In genomic region chr4:3406021-3406420, GRCh38 we compare ENCODE assay signal across 24 cellular contexts. TPM values are rescaled to one million over a fixed set of nuclear protein-coding genes. Genes with fewer than 3 reads are reported as not detected.
DNase-seq lines count a peak whose midpoint lies in the region; ATAC-seq, FAIRE-seq and TF ChIP-seq lines count a peak whose summit lies in the region.
"Had no signal": no experiment of that assay in that cellular context is flagged by ENCODE, and none has a peak within 500 bp of the region (broad histone marks: within the 10 kb centered on the region; RNA-seq: fewer than 3 reads in every experiment).

No MANE protein-coding gene starts in this region.

- H3K4me3 Mint-ChIP-seq in chondrocyte (ENCODE audit: unreplicated experiment): no peak overlapping the region
- H3K4me3 Mint-ChIP-seq: HFFc6, IgD-negative memory B cell had no signal

- no peak overlapping the region for H2AFZ ChIP-seq in neural cell (ENCODE audit: low read depth, low read length)

- peaks cover 0 to 51% (median 26%) of the 10 kb centered on the region in 4 donors for H3K4me1 ChIP-seq in tibial artery
- H3K4me1 ChIP-seq in kidney (ENCODE audit: control insufficient read depth in 1 of 2, insufficient read depth in 1 of 2, low read depth in 1 of 2, low read length in 2 of 2): no peaks in the 10 kb centered on the region

- H3K4me3 ChIP-seq in neural cell (ENCODE audit: low read length): no peak overlapping the region
- H3K4me3 ChIP-seq in tibial artery: no peak overlapping the region
- H3K4me3 ChIP-seq in kidney (ENCODE audit: low read length in 2 of 2): no peak overlapping the region
- H3K4me3 ChIP-seq: SJSA1 had no signal

- TF ChIP-seq RAD21 in neural cell (conservative IDR thresholded peaks at IDR 0.05): no peak

- H3K9me3 Mint-ChIP-seq in chondrocyte (ENCODE audit: low read depth): peaks cover 8% of the 10 kb centered on the region

- intact Hi-C loops in tibial artery (cut with DNase I; ENCODE audit: low total_unique reads): loop anchor here (5.0 kb wide), 1 partner anchor 76 kb away; no protein-coding TSS in a partner anchor
- intact Hi-C loops in kidney (cut with DNase I): no loop called here

- H3K27ac ChIP-seq in neural cell (ENCODE audit: low read length): peak overlapping the region; percentile 67
- peak overlapping the region; percentile 81 to 93 for H3K27ac ChIP-seq in tibial artery
- H3K27ac ChIP-seq in kidney (ENCODE audit: low read depth in 2 of 2, low read length in 2 of 2): no peak overlapping the region
- H3K27ac ChIP-seq: 22Rv1, C4-2B, HL-60, SJSA1 had no signal

- H3K27ac Mint-ChIP-seq in chondrocyte (ENCODE audit: unreplicated experiment): no peak overlapping the region
- H3K27ac Mint-ChIP-seq: HFFc6, IgD-negative memory B cell had no signal

- H3K9me3 ChIP-seq in neural cell (ENCODE audit: low read length) (no peaks in the 10 kb centered on the region), tibial artery (peaks cover 0 to 6% (median 0%) of the 10 kb centered on the region in 3 donors), kidney (ENCODE audit: control insufficient read depth in 1 of 2, low read length in 2 of 2) (no peaks in the 10 kb centered on the region)
- H3K9me3 ChIP-seq: SJSA1 had no signal

- peak; percentile 13 for DNase-seq in activated effector memory CD4-positive, alpha-beta T cell treated with anti-CD3 and anti-CD28 coated beads, Interleukin-2, amount 50 U/mL, for 16 hours
- DNase-seq in activated effector memory CD4-positive, alpha-beta T cell treated with Interleukin-2 at 50 U/mL for 16 hours: no peak
- DNase-seq in chondrocyte (ENCODE audit: low spot score) (peak; percentile 68), tibial artery (peak in 1 of 2 donors; percentile 69), kidney (no peak)
- DNase-seq in activated CD4-positive, alpha-beta T cell treated with anti-CD3 and anti-CD28 coated beads, Interleukin-2, amount 50 U/mL, for 48 hours: no peak
- DNase-seq: AML-193, HFFc6, Karpas-422, NCI-H1417 treated with DMSO at 0.1 percent for 48 hours, NCI-H187 treated with DMSO at 0.1 percent for 48 hours, NCI-H226, NCI-H524, PC-3, RPMI8226 had no signal

- no peaks in the 10 kb centered on the region for H4K20me1 ChIP-seq in neural cell (ENCODE audit: insufficient read depth)

- H3K79me2 ChIP-seq in neural cell (replicated peaks; ENCODE audit: insufficient read depth, low read length): no peaks in the 10 kb centered on the region

- no peak overlapping the region for H3K4me2 ChIP-seq in neural cell (ENCODE audit: low read length)

- H3K36me3 ChIP-seq in neural cell (ENCODE audit: insufficient read depth, low read length) (no peaks in the 10 kb centered on the region), tibial artery (no peaks in the 10 kb centered on the region), kidney (ENCODE audit: control insufficient read depth in 1 of 2, insufficient read depth in 2 of 2, low read length in 2 of 2) (no peaks in the 10 kb centered on the region)

- no peak for TF ChIP-seq CTCF in chondrocyte (IDR thresholded peaks at IDR 0.05)
- TF ChIP-seq CTCF in neural cell (IDR thresholded peaks at IDR 0.05; ENCODE audit: poor library complexity, severe bottlenecking): no peak
- TF ChIP-seq CTCF in tibial artery (IDR thresholded peaks at IDR 0.05): no peak
- TF ChIP-seq CTCF in kidney (IDR thresholded peaks at IDR 0.05; ENCODE audit: borderline replicate concordance, extremely low read depth, insufficient read depth): no peak

- no peaks in the 10 kb centered on the region for H3K27me3 Mint-ChIP-seq in chondrocyte (ENCODE audit: low read depth)
- H3K27me3 Mint-ChIP-seq: IgD-negative memory B cell had no signal

- H3K9me2 ChIP-seq in neural cell (ENCODE audit: insufficient read depth, low read length): no peaks in the 10 kb centered on the region

- peaks cover 21% of the 10 kb centered on the region for H3K4me1 Mint-ChIP-seq in chondrocyte (ENCODE audit: low read depth)
- H3K4me1 Mint-ChIP-seq: IgD-negative memory B cell had no signal

- no peak for FAIRE-seq in kidney (lab: Jason Lieb, UNC)
- FAIRE-seq: G401.6 had no signal

- no peaks in the 10 kb centered on the region for H3F3A ChIP-seq in neural cell (ENCODE audit: insufficient read depth, low read length, poor library complexity, severe bottlenecking)

- peak overlapping the region; percentile 21 for H3K9ac ChIP-seq in neural cell (ENCODE audit: low read length)
- no peak overlapping the region for H3K9ac ChIP-seq in kidney (ENCODE audit: low read length in 2 of 2)

- TF ChIP-seq EP300 in neural cell (conservative IDR thresholded peaks at IDR 0.05; ENCODE audit: poor library complexity, severe bottlenecking): no peak

- peaks cover 4% of the 10 kb centered on the region for H3K36me3 Mint-ChIP-seq in chondrocyte (ENCODE audit: low read depth)

- no peak for ATAC-seq in HG02938 (IDR thresholded peaks at IDR 0.05; ENCODE audit: unreplicated experiment)
- ATAC-seq: PC-3 had no signal

- no peaks in the 10 kb centered on the region for H3K27me3 ChIP-seq in neural cell (ENCODE audit: insufficient read depth, low read depth, low read length)
- H3K27me3 ChIP-seq in tibial artery: no peaks in the 10 kb centered on the region
- H3K27me3 ChIP-seq: SJSA1 had no signal

TF ChIP-seq in neural cell, 6 proteins besides CTCF, POLR2A, EP300 and RAD21:
- TF ChIP-seq SMC3 (conservative IDR thresholded peaks at IDR 0.05; ENCODE audit: poor library complexity): no peak
- TF ChIP-seq POLR2AphosphoS5 (IDR thresholded peaks at IDR 0.05): no peak
- TF ChIP-seq, protein P1, sequence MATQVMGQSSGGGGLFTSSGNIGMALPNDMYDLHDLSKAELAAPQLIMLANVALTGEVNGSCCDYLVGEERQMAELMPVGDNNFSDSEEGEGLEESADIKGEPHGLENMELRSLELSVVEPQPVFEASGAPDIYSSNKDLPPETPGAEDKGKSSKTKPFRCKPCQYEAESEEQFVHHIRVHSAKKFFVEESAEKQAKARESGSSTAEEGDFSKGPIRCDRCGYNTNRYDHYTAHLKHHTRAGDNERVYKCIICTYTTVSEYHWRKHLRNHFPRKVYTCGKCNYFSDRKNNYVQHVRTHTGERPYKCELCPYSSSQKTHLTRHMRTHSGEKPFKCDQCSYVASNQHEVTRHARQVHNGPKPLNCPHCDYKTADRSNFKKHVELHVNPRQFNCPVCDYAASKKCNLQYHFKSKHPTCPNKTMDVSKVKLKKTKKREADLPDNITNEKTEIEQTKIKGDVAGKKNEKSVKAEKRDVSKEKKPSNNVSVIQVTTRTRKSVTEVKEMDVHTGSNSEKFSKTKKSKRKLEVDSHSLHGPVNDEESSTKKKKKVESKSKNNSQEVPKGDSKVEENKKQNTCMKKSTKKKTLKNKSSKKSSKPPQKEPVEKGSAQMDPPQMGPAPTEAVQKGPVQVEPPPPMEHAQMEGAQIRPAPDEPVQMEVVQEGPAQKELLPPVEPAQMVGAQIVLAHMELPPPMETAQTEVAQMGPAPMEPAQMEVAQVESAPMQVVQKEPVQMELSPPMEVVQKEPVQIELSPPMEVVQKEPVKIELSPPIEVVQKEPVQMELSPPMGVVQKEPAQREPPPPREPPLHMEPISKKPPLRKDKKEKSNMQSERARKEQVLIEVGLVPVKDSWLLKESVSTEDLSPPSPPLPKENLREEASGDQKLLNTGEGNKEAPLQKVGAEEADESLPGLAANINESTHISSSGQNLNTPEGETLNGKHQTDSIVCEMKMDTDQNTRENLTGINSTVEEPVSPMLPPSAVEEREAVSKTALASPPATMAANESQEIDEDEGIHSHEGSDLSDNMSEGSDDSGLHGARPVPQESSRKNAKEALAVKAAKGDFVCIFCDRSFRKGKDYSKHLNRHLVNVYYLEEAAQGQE (IDR thresholded peaks at IDR 0.05; ENCODE audit: borderline replicate concordance): no peak
- TF ChIP-seq TAF1 (IDR thresholded peaks at IDR 0.05; ENCODE audit: low read depth): no peak
- no peak for TF ChIP-seq EZH2 (IDR thresholded peaks at IDR 0.05; ENCODE audit: borderline replicate concordance, insufficient read depth, low read length, poor library complexity, severe bottlenecking)
- TF ChIP-seq MXI1 (conservative IDR thresholded peaks at IDR 0.05; ENCODE audit: poor library complexity, severe bottlenecking): no peak

RNA-seq across cellular contexts. Expression of gene HGFAC, which starts 35.7 kb away (rescaled TPM):
- 0.28 to 0.36 TPM (median 0.35 TPM) in 3 replicates for total RNA-seq in chondrocyte
- 16.2 and 17.8 TPM in 2 replicates for polyA plus RNA-seq in neural cell
- 2.9 and 4.4 TPM in 2 replicates for polyA minus RNA-seq in neural cell
- 1.6 TPM for total RNA-seq in kidney
- polyA plus RNA-seq in kidney (ENCODE audit: insufficient read depth, low read depth, low replicate concordance): 0.86 TPM
- total RNA-seq: HT1080 had no signal
- polyA plus RNA-seq: IgD-negative memory B cell had no signal

RNA-seq across cellular contexts. Expression of gene DOK7, which starts 57.1 kb away (rescaled TPM):
- total RNA-seq in chondrocyte (0.37 TPM in 1 of 3 replicates, not detected in the others), kidney (7.0 TPM)
- polyA plus RNA-seq in neural cell (0.66 TPM in 1 of 2 replicates, not detected in the other), kidney (ENCODE audit: insufficient read depth, low read depth, low replicate concordance) (1.2 TPM)
- polyA minus RNA-seq in neural cell: 1.2 TPM in 1 of 2 replicates, not detected in the other
- total RNA-seq: HFFc6, HT1080 had no signal

Comparison
In these comparisons a context has a peak if more than half of its experiments do, and no peak if none do; other contexts are left out.
1. DNase-seq: peak in activated effector memory CD4-positive, alpha-beta T cell treated with anti-CD3 and anti-CD28 coated beads, Interleukin-2, amount 50 U/mL, for 16 hours (single experiment) and chondrocyte (single experiment); none in activated effector memory CD4-positive, alpha-beta T cell treated with Interleukin-2 at 50 U/mL for 16 hours (single experiment), kidney (single experiment) and activated CD4-positive, alpha-beta T cell treated with anti-CD3 and anti-CD28 coated beads, Interleukin-2, amount 50 U/mL, for 48 hours (0 of 2).
2. H3K27ac ChIP-seq: peak in neural cell (single experiment) and tibial artery (2 of 2); none in kidney (0 of 2).